ENCODE assay signal across 7 cellular contexts in genomic region chr21:14058995-14059627, GRCh38.
A peak's percentile ranks its signal among the peaks of the same experiment; 100 is the strongest.
DNase-seq lines count a peak whose midpoint lies in the region; ATAC-seq and TF ChIP-seq lines count a peak whose summit lies in the region.
"Not testable (repeated sequence)": the region's sequence is repeated elsewhere in the genome, so short reads cannot be mapped to it uniquely, and the experiment has no call there.

No MANE protein-coding gene starts in this region.

- H3K14ac ChIP-seq in H9 (ENCODE audit: insufficient read depth, low read length), result not testable (repeated sequence)

- not testable (repeated sequence) for H3K4me1 Mint-ChIP-seq in H9; activated CD8-positive, alpha-beta memory T cell treated with anti-CD3 and anti-CD28 coated beads, Interleukin-2, amount 10 ng/mL, durations not matched to agents 7 days and 5 days; chondrocyte (ENCODE audit: low read depth); neural crest cell; stimulated activated memory B cell treated with anti-CD40 and anti-IgM and Interleukin-4, amounts not matched to agents 10 μg/mL and 1 μg/mL and 100 μg/mL, for 72 hours

- H4K8ac ChIP-seq in H9 (replicated peaks; ENCODE audit: insufficient read length, low read depth, low read length), result not testable (repeated sequence)

- H4K20me1 ChIP-seq in H9 (ENCODE audit: control insufficient read depth, insufficient read depth, insufficient read length), result not testable (repeated sequence)

- H2BK20ac ChIP-seq in H9 (ENCODE audit: low read depth, low read length, poor library complexity, severe bottlenecking), result not testable (repeated sequence)

- H2AK5ac ChIP-seq in H9 (ENCODE audit: insufficient read length, low read length), result not testable (repeated sequence)

- peaks cover 11% of the 10 kb centered on the region; the same call in 1 of the 2 replicates for H3K79me2 ChIP-seq in H9 (ENCODE audit: insufficient read depth, low read length)

- H3K27ac ChIP-seq in H9 (ENCODE audit: insufficient read length, low read depth, low read length), result not testable (repeated sequence)

- H2BK15ac ChIP-seq in H9 (ENCODE audit: low read depth, low read length), result not testable (repeated sequence)

- H2BK120ac ChIP-seq in H9 (ENCODE audit: low read depth, low read length, poor library complexity, severe bottlenecking), result not testable (repeated sequence)

- ATAC-seq in activated CD8-positive, alpha-beta memory T cell treated with anti-CD3 and anti-CD28 coated beads, Interleukin-2, amount 10 ng/mL, durations not matched to agents 7 days and 5 days, result peak; percentile 16
- peak; percentile 20 for ATAC-seq in Right ventricle myocardium inferior
- peak; percentile 16 for ATAC-seq in left lobe of liver
- peak; percentile 28 for ATAC-seq in stimulated activated memory B cell treated with anti-CD40 and anti-IgM and Interleukin-4, amounts not matched to agents 10 μg/mL and 1 μg/mL and 100 μg/mL, for 72 hours

- H3K23me2 ChIP-seq in H9 (ENCODE audit: insufficient read length, low read depth, low read length, poor library complexity, severe bottlenecking), result not testable (repeated sequence)

- H3K4ac ChIP-seq in H9 (ENCODE audit: low read depth, low read length), result not testable (repeated sequence)

- not testable (repeated sequence) for H3K36me3 Mint-ChIP-seq in H9 (ENCODE audit: insufficient read depth in 1 of 3, low read depth in 3 of 3); activated CD8-positive, alpha-beta memory T cell treated with anti-CD3 and anti-CD28 coated beads, Interleukin-2, amount 10 ng/mL, durations not matched to agents 7 days and 5 days; chondrocyte (ENCODE audit: low read depth); neural crest cell (ENCODE audit: low read depth); stimulated activated memory B cell treated with anti-CD40 and anti-IgM and Interleukin-4, amounts not matched to agents 10 μg/mL and 1 μg/mL and 100 μg/mL, for 72 hours

- H3K4me1 ChIP-seq in H9 (ENCODE audit: insufficient read depth, low read length), result not testable (repeated sequence)

- not testable (repeated sequence) for H3K27me3 Mint-ChIP-seq in H9 (ENCODE audit: low read depth); activated CD8-positive, alpha-beta memory T cell treated with anti-CD3 and anti-CD28 coated beads, Interleukin-2, amount 10 ng/mL, durations not matched to agents 7 days and 5 days; chondrocyte (ENCODE audit: low read depth); neural crest cell (ENCODE audit: low read depth); stimulated activated memory B cell treated with anti-CD40 and anti-IgM and Interleukin-4, amounts not matched to agents 10 μg/mL and 1 μg/mL and 100 μg/mL, for 72 hours

- H3K9ac ChIP-seq in H9 (ENCODE audit: extremely low read depth, insufficient read length, low read length), result not testable (repeated sequence)

- not testable (repeated sequence) for H2BK5ac ChIP-seq in H9 (ENCODE audit: insufficient read length, low read length)

- H3K27ac Mint-ChIP-seq in H9; activated CD8-positive, alpha-beta memory T cell treated with anti-CD3 and anti-CD28 coated beads, Interleukin-2, amount 10 ng/mL, durations not matched to agents 7 days and 5 days; chondrocyte (ENCODE audit: unreplicated experiment); stimulated activated memory B cell treated with anti-CD40 and anti-IgM and Interleukin-4, amounts not matched to agents 10 μg/mL and 1 μg/mL and 100 μg/mL, for 72 hours: not testable (repeated sequence)
- H3K27ac Mint-ChIP-seq in neural crest cell (ENCODE audit: unreplicated experiment), result peak overlapping the region; percentile 35

- not testable (repeated sequence) for H3K4me3 Mint-ChIP-seq in H9; activated CD8-positive, alpha-beta memory T cell treated with anti-CD3 and anti-CD28 coated beads, Interleukin-2, amount 10 ng/mL, durations not matched to agents 7 days and 5 days; chondrocyte (ENCODE audit: unreplicated experiment); neural crest cell; stimulated activated memory B cell treated with anti-CD40 and anti-IgM and Interleukin-4, amounts not matched to agents 10 μg/mL and 1 μg/mL and 100 μg/mL, for 72 hours

- CTCF ChIA-PET in activated CD8-positive, alpha-beta memory T cell treated with anti-CD3 and anti-CD28 coated beads, Interleukin-2, amount 10 ng/mL, durations not matched to agents 7 days and 5 days (lab: Charles Lee), result not testable (repeated sequence)

- not testable (repeated sequence) for H3K18ac ChIP-seq in H9 (ENCODE audit: insufficient read length, low read depth, low read length)

- not testable (repeated sequence) for H3K9me3 ChIP-seq in H9 (ENCODE audit: control insufficient read depth, low read depth, low read length)

- WGBS in H9 (ENCODE audit: extremely low coverage, insufficient read length, low lambda C conversion rate), result no CpG with 5 or more reads among the region's 12 CpGs

- H2BK12ac ChIP-seq in H9 (ENCODE audit: insufficient read length, low read depth, low read length), result not testable (repeated sequence)

- not testable (repeated sequence) for H3T11ph ChIP-seq in H9 (ENCODE audit: low read length)

- H4K5ac ChIP-seq in H9 (ENCODE audit: insufficient read length, low read depth, low read length), result not testable (repeated sequence)

- H4K91ac ChIP-seq in H9 (ENCODE audit: insufficient read length, low read depth, low read length), result not testable (repeated sequence)

- not testable (repeated sequence) for H3K79me1 ChIP-seq in H9 (ENCODE audit: insufficient read depth, low read depth, low read length, poor library complexity, severe bottlenecking)

- intact Hi-C loops in Right ventricle myocardium inferior (cut with DNase I), result not testable (repeated sequence)

- H2AFZ ChIP-seq in H9 (ENCODE audit: low read length), result not testable (repeated sequence)

- H3K9me3 Mint-ChIP-seq in H9, result peaks cover 63 to 69% of the 10 kb centered on the region in 2 experiments
- H3K9me3 Mint-ChIP-seq in activated CD8-positive, alpha-beta memory T cell treated with anti-CD3 and anti-CD28 coated beads, Interleukin-2, amount 10 ng/mL, durations not matched to agents 7 days and 5 days (ENCODE audit: low read depth); chondrocyte (ENCODE audit: low read depth); neural crest cell; stimulated activated memory B cell treated with anti-CD40 and anti-IgM and Interleukin-4, amounts not matched to agents 10 μg/mL and 1 μg/mL and 100 μg/mL, for 72 hours: not testable (repeated sequence)

- DNase-seq in H9, result peak; percentile 19
- DNase-seq in activated CD8-positive, alpha-beta memory T cell treated with anti-CD3 and anti-CD28 coated beads, Interleukin-2, amount 10 ng/mL, durations not matched to agents 7 days and 5 days; Right ventricle myocardium inferior (ENCODE audit: missing footprints); left lobe of liver (ENCODE audit: low spot score); neural crest cell (ENCODE audit: low read depth, low spot score): not testable (repeated sequence)
- DNase-seq in chondrocyte (ENCODE audit: low spot score), result peak; percentile 86

- H3K4me2 ChIP-seq in H9 (ENCODE audit: insufficient read depth, insufficient read length, low read length), result not testable (repeated sequence)

- not testable (repeated sequence) for H3K27me3 ChIP-seq in H9 (ENCODE audit: insufficient read depth, low read length)

- H3K56ac ChIP-seq in H9 (ENCODE audit: insufficient read length, low read depth, low read length), result not testable (repeated sequence)

- TF ChIP-seq CTCF in H9 (conservative IDR thresholded peaks at IDR 0.05); chondrocyte (IDR thresholded peaks at IDR 0.05); neural crest cell (conservative IDR thresholded peaks at IDR 0.05): not testable (repeated sequence)

- H3K23ac ChIP-seq in H9 (ENCODE audit: insufficient read length, low read depth, low read length), result not testable (repeated sequence)
